Comparison of ENCODE assay signal across 6 cellular contexts in genomic region chr19:18660051-18660910, GRCh38. TPM values are rescaled to one million over a fixed set of nuclear protein-coding genes. Genes with fewer than 3 reads are reported as not detected.
DNase-seq lines count a peak whose midpoint lies in the region; ATAC-seq and TF ChIP-seq lines count a peak whose summit lies in the region.

No MANE protein-coding gene starts in this region.

- in situ Hi-C loops in brain microvascular endothelial cell (cut with HindIII; ENCODE audit: low pct_ligation_motif_present, low sequenced_read_pairs) = no loop called here

- no peak for ATAC-seq in GM18519 (IDR thresholded peaks at IDR 0.05; ENCODE audit: low FRiP score, unreplicated experiment)

- H3K36me3 ChIP-seq in brain microvascular endothelial cell (replicated peaks) = no peaks in the 10 kb centered on the region

- no peak for TF ChIP-seq CTCF in brain microvascular endothelial cell (IDR thresholded peaks at IDR 0.05; ENCODE audit: low read depth, low read length, missing control alignments)

- peak overlapping the region; percentile 65 for H3K27ac ChIP-seq in brain microvascular endothelial cell

- H3K4me3 ChIP-seq in brain microvascular endothelial cell (ENCODE audit: low read depth, low read length) = no peak overlapping the region

- DNase-seq in Daoy (ENCODE audit: low read depth) (peak; percentile 79), brain microvascular endothelial cell (peak; percentile 78), myocyte (ENCODE audit: low read depth) (peak; percentile 75), globus pallidus (ENCODE audit: low spot score) (no peak)
- no peak for DNase-seq in activated T-cell treated with anti-CD3 and anti-CD28 coated beads, Interleukin-2, amount 50 U/mL, for 48 hours

- no peaks in the 10 kb centered on the region for H3K27me3 ChIP-seq in brain microvascular endothelial cell (replicated peaks)

RNA-seq across cellular contexts. Expression of gene CRTC1, which starts 23.2 kb away (rescaled TPM):
- 0.40 and 1.4 TPM in 2 replicates for total RNA-seq in Daoy (2014; rRNA removed; shearing (Covaris generic))
- 2.8 and 3.3 TPM in 2 replicates for total RNA-seq in myocyte
- polyA plus RNA-seq in myocyte (2012) = 18.6 TPM

RNA-seq across cellular contexts. Expression of gene KLHL26, which starts 23.5 kb away (rescaled TPM):
- total RNA-seq in Daoy (2014; rRNA removed; shearing (Covaris generic)) = 4.7 and 7.0 TPM in 2 replicates
- total RNA-seq in myocyte = 3.5 and 3.9 TPM in 2 replicates
- 9.1 TPM for polyA plus RNA-seq in myocyte (2012)

RNA-seq across cellular contexts. Expression of gene TMEM59L, which starts 47.6 kb away (rescaled TPM):
- 0.17 TPM in 1 of 2 replicates, not detected in the other for total RNA-seq in Daoy (2014; rRNA removed; shearing (Covaris generic))
- 0.64 TPM in 1 of 2 replicates, not detected in the other for total RNA-seq in myocyte
- 19.2 TPM for polyA plus RNA-seq in myocyte (2012)

RNA-seq across cellular contexts. Expression of gene CRLF1, which starts 53.7 kb away (rescaled TPM):
- 0.40 TPM in 1 of 2 replicates, not detected in the other for total RNA-seq in Daoy (2014; rRNA removed; shearing (Covaris generic))
- total RNA-seq in myocyte = 0.11 TPM in 1 of 2 replicates, not detected in the other
- polyA plus RNA-seq in myocyte (2012) = 195 TPM

Comparison
In these comparisons a context has a peak if more than half of its experiments do, and no peak if none do; other contexts are left out.
1. DNase-seq: peak in Daoy (single experiment), brain microvascular endothelial cell (single experiment) and myocyte (single experiment); none in globus pallidus (single experiment) and activated T-cell treated with anti-CD3 and anti-CD28 coated beads, Interleukin-2, amount 50 U/mL, for 48 hours (0 of 2).